ENCODE assay signal across 15 cellular contexts in the genomic region with DNA sequence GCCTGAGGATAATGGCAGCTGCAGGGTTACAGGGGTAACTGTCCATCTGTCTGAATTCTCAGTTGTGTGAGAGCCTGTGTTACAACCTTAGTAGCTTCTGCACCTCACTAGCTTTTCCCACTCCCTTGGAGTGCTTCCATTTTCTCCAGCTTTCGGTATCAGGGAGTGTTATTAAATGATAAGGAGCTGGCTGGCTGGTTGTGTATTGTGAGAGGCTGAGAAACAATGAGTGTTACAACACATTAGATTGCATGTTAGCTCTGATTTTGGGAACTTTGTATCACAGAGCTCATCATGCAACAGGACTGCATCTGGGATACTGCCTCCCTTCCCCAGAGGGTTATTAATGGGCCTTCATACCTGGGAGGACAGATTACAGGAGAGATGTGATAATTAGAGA.
DNase-seq lines count a peak whose midpoint lies in the region; ATAC-seq and TF ChIP-seq lines count a peak whose summit lies in the region.
"Had no signal": no experiment of that assay in that cellular context is flagged by ENCODE, and none has a peak within 500 bp of the region (broad histone marks: within the 10 kb centered on the region; RNA-seq: fewer than 3 reads in every experiment).

No MANE protein-coding gene starts in this region.

- H3K27me3 Mint-ChIP-seq in nephron progenitor cell (ENCODE audit: low read depth, poor library complexity) = no peaks in the 10 kb centered on the region
- H3K27me3 Mint-ChIP-seq: B cell had no signal

- H3K4me3 ChIP-seq in fibroblast of pulmonary artery (replicated peaks; ENCODE audit: low read depth, low read length) = no peak overlapping the region
- H3K4me3 ChIP-seq: BLaER1 treated with 17β-estradiol and CSF1 and Interleukin-3, amounts not matched to agents 10 nM and 100 nM had no signal

- H3K4me1 Mint-ChIP-seq in nephron progenitor cell = peaks cover 14% of the 10 kb centered on the region
- H3K4me1 Mint-ChIP-seq: B cell had no signal

- H3K27ac Mint-ChIP-seq in nephron progenitor cell = peak overlapping the region; percentile 21
- H3K27ac Mint-ChIP-seq: B cell; CD8-positive, alpha-beta T cell; H9 had no signal

- no peak for ATAC-seq in HG02973 (IDR thresholded peaks at IDR 0.05; ENCODE audit: unreplicated experiment)
- ATAC-seq: CD8-positive, alpha-beta T cell had no signal

- H3K9me3 Mint-ChIP-seq in nephron progenitor cell = no peaks in the 10 kb centered on the region

- H3K4me3 Mint-ChIP-seq in nephron progenitor cell = no peak overlapping the region
- H3K4me3 Mint-ChIP-seq: B cell; CD8-positive, alpha-beta T cell; H9 had no signal

- DNase-seq in NCI-H2171 treated with DMSO at 0.1 percent for 48 hours (lab: John Stamatoyannopoulos, UW) = peak; percentile 64
- DNase-seq in NCI-H2171 (lab: John Stamatoyannopoulos, UW) = no peak
- DNase-seq in fibroblast of pulmonary artery (ENCODE audit: low read depth) = peak; percentile 23
- no peak for DNase-seq in nephron progenitor cell
- no peak for DNase-seq in ureter (ENCODE audit: low spot score)
- DNase-seq in A172 (ENCODE audit: low spot score) = no peak
- DNase-seq: 8988T; Calu3; CD8-positive, alpha-beta T cell; DMS79 treated with DMSO at 0.1 percent for 48 hours; GF-D8; H9 had no signal

- peaks cover 5% of the 10 kb centered on the region for H3K36me3 Mint-ChIP-seq in nephron progenitor cell (ENCODE audit: low read depth)
- H3K36me3 Mint-ChIP-seq: CD8-positive, alpha-beta T cell had no signal

- TF ChIP-seq CTCF in fibroblast of pulmonary artery (IDR thresholded peaks at IDR 0.05; ENCODE audit: low read length, missing control alignments) (no peak), nephron progenitor cell (IDR thresholded peaks at IDR 0.05) (no peak)

Comparison
In these comparisons a context has a peak if more than half of its experiments do, and no peak if none do; other contexts are left out.
1. DNase-seq: peak in NCI-H2171 treated with DMSO at 0.1 percent for 48 hours (single experiment) and fibroblast of pulmonary artery (single experiment); none in NCI-H2171 (single experiment), nephron progenitor cell (single experiment), ureter (single experiment) and A172 (single experiment).